Comparison of ENCODE assay signal across 26 cellular contexts in the genomic region with DNA sequence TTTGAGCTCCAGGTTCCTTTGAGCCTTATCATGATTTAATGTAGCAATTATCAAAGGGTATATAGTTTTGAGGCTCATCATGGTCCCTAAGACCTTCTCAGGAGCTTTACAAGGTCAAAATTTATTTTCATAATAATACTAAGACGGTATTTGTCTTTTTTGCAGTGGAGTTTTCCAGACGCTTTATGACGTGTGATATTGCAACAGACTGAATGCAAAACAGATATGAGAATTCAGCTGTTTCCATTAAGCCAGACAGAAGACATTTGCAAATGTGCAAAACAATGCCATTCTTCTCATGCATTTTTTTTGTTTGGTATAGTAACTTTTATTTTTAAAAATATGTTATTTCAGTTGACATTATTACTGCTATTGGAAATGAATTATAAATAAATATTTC. TPM values are rescaled to one million over a fixed set of nuclear protein-coding genes. Genes with fewer than 3 reads are reported as not detected.
DNase-seq lines count a peak whose midpoint lies in the region; ATAC-seq, FAIRE-seq and TF ChIP-seq lines count a peak whose summit lies in the region.
"Had no signal": no experiment of that assay in that cellular context is flagged by ENCODE, and none has a peak within 500 bp of the region (broad histone marks: within the 10 kb centered on the region; RNA-seq: fewer than 3 reads in every experiment).

No MANE protein-coding gene starts in this region.

- TF ChIP-seq EP300 in K562 (IDR thresholded peaks at IDR 0.05; ENCODE audit: low read length) = no peak

- in situ Hi-C loops in GM23248 (cut with MboI) = no loop called here
- in situ Hi-C loops in K562 (cut with MboI) = no loop called here

- H2AFZ ChIP-seq in GM23248 (no peak overlapping the region), K562 (ENCODE audit: low read depth, low read length) (no peak overlapping the region), smooth muscle cell (ENCODE audit: low read depth) (no peak overlapping the region)
- H2AFZ ChIP-seq: GM23338 had no signal

- BruUV-seq in K562 (replicated peaks; lab: Mats Ljungman, UMichigan) = no TSS peak

- H3K36me3 ChIP-seq in GM23248 (ENCODE audit: low read depth) (no peaks in the 10 kb centered on the region), K562 (ENCODE audit: control insufficient read depth, insufficient read depth, low read length) (no peaks in the 10 kb centered on the region), smooth muscle cell (ENCODE audit: low read depth) (no peaks in the 10 kb centered on the region)
- H3K36me3 ChIP-seq: BE2C; BLaER1 treated with 17β-estradiol and CSF1 and Interleukin-3, amounts not matched to agents 10 nM and 100 nM had no signal

- H3K9ac ChIP-seq in GM23248 (no peak overlapping the region), K562 (ENCODE audit: insufficient read depth in 1 of 2, low read depth in 2 of 2, low read length in 2 of 2) (no peak overlapping the region), smooth muscle cell (ENCODE audit: low read depth) (no peak overlapping the region)
- H3K9ac ChIP-seq: BLaER1 treated with 17β-estradiol and CSF1 and Interleukin-3, amounts not matched to agents 10 nM and 100 nM had no signal

- H3K4me1 ChIP-seq in GM23248 (ENCODE audit: insufficient read depth) (no peaks in the 10 kb centered on the region), K562 (replicated peaks in 1 of 2; ENCODE audit: control insufficient read depth in 2 of 2, insufficient read depth in 2 of 2, low read length in 2 of 2) (peaks cover 4 to 7% of the 10 kb centered on the region in 2 experiments; a peak in 3 of 5 replicates), smooth muscle cell (ENCODE audit: low read depth) (peaks cover 22% of the 10 kb centered on the region)
- H3K4me1 ChIP-seq: BE2C; BLaER1 treated with 17β-estradiol and CSF1 and Interleukin-3, amounts not matched to agents 10 nM and 100 nM had no signal

- no peak for TF ChIP-seq RAD21 in K562 (CRISPR knock-in tag; conservative IDR thresholded peaks at IDR 0.05 in 1 of 2, IDR thresholded peaks at IDR 0.05 in 1 of 2)

- H3K9me1 ChIP-seq in K562 (ENCODE audit: control insufficient read depth, insufficient read depth, low read length) = no peaks in the 10 kb centered on the region

- H3K9me3 ChIP-seq in GM23248 (ENCODE audit: low read depth) = no peaks in the 10 kb centered on the region
- H3K9me3 ChIP-seq in K562 (replicated peaks; ENCODE audit: control insufficient read depth, insufficient read depth, low read depth, low read length) = no peaks in the 10 kb centered on the region
- H3K9me3 ChIP-seq in smooth muscle cell (replicated peaks; ENCODE audit: low read depth) = no peaks in the 10 kb centered on the region
- H3K9me3 ChIP-seq: A549; BE2C; BLaER1 treated with 17β-estradiol and CSF1 and Interleukin-3, amounts not matched to agents 10 nM and 100 nM had no signal

- H3K27me3 ChIP-seq in GM23248 (replicated peaks; ENCODE audit: insufficient read depth) = no peaks in the 10 kb centered on the region
- H3K27me3 ChIP-seq in K562 (ENCODE audit: control insufficient read depth in 2 of 2, insufficient read depth in 2 of 2, low read length in 2 of 2) = no peaks in the 10 kb centered on the region
- H3K27me3 ChIP-seq in smooth muscle cell (ENCODE audit: low read depth) = no peaks in the 10 kb centered on the region
- H3K27me3 ChIP-seq: BE2C; BLaER1 treated with 17β-estradiol and CSF1 and Interleukin-3, amounts not matched to agents 10 nM and 100 nM had no signal

- 16% methylated on average over 3 of the region's 3 CpGs for whole genome bisulfite sequencing in GM23248 (ENCODE audit: low coverage in 1 of 2, low lambda C conversion rate in 2 of 2, missing lambda C conversion rate in 2 of 2), 2 experiments
- WGBS in K562 (ENCODE audit: insufficient coverage, low coverage, missing lambda C conversion rate) = 58% methylated on average over 3 of the region's 3 CpGs
- 37% methylated on average over 3 of the region's 3 CpGs for WGBS in smooth muscle cell (ENCODE audit: low lambda C conversion rate)

- H3F3A ChIP-seq in GM23248 (ENCODE audit: insufficient read depth) = no peaks in the 10 kb centered on the region
- no peaks in the 10 kb centered on the region for H3F3A ChIP-seq in smooth muscle cell (ENCODE audit: low read depth)

- no peak for TF ChIP-seq CTCF in K562 (IDR thresholded peaks at IDR 0.05 in 2 of 3, conservative IDR thresholded peaks at IDR 0.05 in 1 of 3; ENCODE audit: insufficient read depth in 2 of 3, low read depth in 1 of 3, low read length in 3 of 3)
- TF ChIP-seq CTCF in fibroblast of pulmonary artery (IDR thresholded peaks at IDR 0.05; ENCODE audit: low read length, missing control alignments) = no peak
- TF ChIP-seq CTCF in smooth muscle cell (IDR thresholded peaks at IDR 0.05; ENCODE audit: borderline replicate concordance, insufficient read depth, poor library complexity, severe bottlenecking) = no peak

- TF ChIP-seq POLR2A in K562 (conservative IDR thresholded peaks at IDR 0.05) = no peak

- intact Hi-C loops in K562 (cut with micrococcal nuclease) = no loop called here

- H3K4me2 ChIP-seq in GM23248 (ENCODE audit: unreplicated experiment) (no peak overlapping the region), K562 (ENCODE audit: insufficient read depth, low read length) (no peak overlapping the region), smooth muscle cell (no peak overlapping the region)
- H3K4me2 ChIP-seq: A549; BLaER1 treated with 17β-estradiol and CSF1 and Interleukin-3, amounts not matched to agents 10 nM and 100 nM; GM23338 had no signal

- H3K79me2 ChIP-seq in GM23248 (ENCODE audit: insufficient read depth) (no peaks in the 10 kb centered on the region), K562 (ENCODE audit: control insufficient read depth, insufficient read depth, low read length) (no peaks in the 10 kb centered on the region), smooth muscle cell (ENCODE audit: low read depth) (no peaks in the 10 kb centered on the region)

- no peak overlapping the region for H3K27ac ChIP-seq in GM23248
- H3K27ac ChIP-seq in K562 (ENCODE audit: extremely low read depth, low read depth, low read length) = no peak overlapping the region
- H3K27ac ChIP-seq in smooth muscle cell (ENCODE audit: low read depth) = peak overlapping the region; percentile 6
- H3K27ac ChIP-seq: A549; BLaER1 treated with 17β-estradiol and CSF1 and Interleukin-3, amounts not matched to agents 10 nM and 100 nM had no signal

- ATAC-seq in K562 = no peak
- ATAC-seq: A549, GM12878, GM23338, HCT116 had no signal

- CTCF ChIA-PET in K562 (lab: Yijun Ruan, JAX; ENCODE audit: low intra/inter-chr PET ratio) = no interaction called here

- FAIRE-seq in K562 (lab: Jason Lieb, UNC) = no peak
- FAIRE-seq: A549, GM12878, GM19239 had no signal

- POLR2A ChIA-PET in K562 (lab: Yijun Ruan, JAX) = interaction anchor here (0.9 kb wide), 1 partner anchor 35 kb away, joined by 3 read pairs; no protein-coding TSS in a partner anchor

- peak; percentile 7 for DNase-seq in GM23248
- DNase-seq in K562 (ENCODE audit: extremely low read depth in 1 of 4, low spot score in 3 of 4) = no peak
- peak; percentile 33 for DNase-seq in fibroblast of pulmonary artery (ENCODE audit: low read depth)
- DNase-seq in smooth muscle cell (lab: John Stamatoyannopoulos, UW; ENCODE audit: unreplicated experiment) = no peak
- DNase-seq in HPDE6-E6E7 (ENCODE audit: extremely low spot score) = no peak
- DNase-seq in COLO829 (ENCODE audit: low spot score) = no peak
- no peak for DNase-seq in ureter (ENCODE audit: low spot score)
- DNase-seq: 8988T; ACHN; AML-193; BE2C; Calu3; CD4-positive, alpha-beta T cell; CD8-positive, alpha-beta memory T cell; COR-L47; DMS153; DND-41; GDM1; H9 had no signal

- no peaks in the 10 kb centered on the region for H4K20me1 ChIP-seq in GM23248 (ENCODE audit: insufficient read depth)
- no peaks in the 10 kb centered on the region for H4K20me1 ChIP-seq in K562 (replicated peaks; ENCODE audit: control insufficient read depth, insufficient read depth, low read length)
- H4K20me1 ChIP-seq in smooth muscle cell (ENCODE audit: low read depth) = no peaks in the 10 kb centered on the region
- H4K20me1 ChIP-seq: BLaER1 treated with 17β-estradiol and CSF1 and Interleukin-3, amounts not matched to agents 10 nM and 100 nM had no signal

- H3K4me3 ChIP-seq in GM23248 = no peak overlapping the region
- no peak overlapping the region for H3K4me3 ChIP-seq in K562
- no peak overlapping the region for H3K4me3 ChIP-seq in fibroblast of pulmonary artery (replicated peaks; ENCODE audit: low read depth, low read length)
- no peak overlapping the region for H3K4me3 ChIP-seq in smooth muscle cell
- H3K4me3 ChIP-seq: A549; BLaER1 treated with 17β-estradiol and CSF1 and Interleukin-3, amounts not matched to agents 10 nM and 100 nM; GM12878; GM23338 had no signal

- no peaks in the 10 kb centered on the region for H3K9me2 ChIP-seq in GM23248 (ENCODE audit: insufficient read depth)

TF ChIP-seq in K562, 482 proteins besides CTCF, POLR2A, EP300 and RAD21 (continues in another document):
- TF ChIP-seq JUN (IDR thresholded peaks at IDR 0.05; ENCODE audit: borderline replicate concordance, low read depth, low read length) = no peak
- TF ChIP-seq JUN (CRISPR knock-in tag; IDR thresholded peaks at IDR 0.05; ENCODE audit: borderline replicate concordance) = no peak
- peak; percentile 29; the same call in 1 of the 2 replicates for TF ChIP-seq CEBPB (tag; IDR thresholded peaks at IDR 0.05)

RNA-seq across cellular contexts. Expression of a gene that starts 24.7 kb away (rescaled TPM):
- total RNA-seq in GM23248 (2014; rRNA removed; shearing (Covaris generic)) = 1.7 and 2.4 TPM in 2 replicates
- polyA plus RNA-seq in GM23248 (2016; fragmentation: Nextera tagmentation; extraction: Ambion mirVana) = 1.9 TPM in 2 replicates
- total RNA-seq in K562 (2011; cell fraction: chromatin; rRNA removed; ENCODE audit: low replicate concordance) = 10.5 and 14.3 TPM in 2 replicates
- 4.2 and 4.6 TPM in 2 replicates for total RNA-seq in K562 (2011; cell fraction: nucleolus; rRNA removed)
- 7.0 and 15.1 TPM in 2 replicates for total RNA-seq in K562 (2011; cell fraction: nucleoplasm; rRNA removed)
- 6.7 and 11.6 TPM in 2 replicates for total RNA-seq in K562 (2014; rRNA removed)
- total RNA-seq in K562 (2014; rRNA removed; fragmentation: Illumina TruSeq; extraction: Trizol) = 19.4 and 20.6 TPM in 2 replicates
- 17.4 and 18.6 TPM in 2 replicates for total RNA-seq in K562 (2015; rRNA removed; fragmentation: Illumina TruSeq; extraction: Trizol)
- total RNA-seq in K562 (2021) = 25.7 and 27.9 TPM in 2 replicates
- polyA plus RNA-seq in K562 (2011; rRNA removed) = 7.1 and 8.1 TPM in 2 replicates
- 4.9 and 5.0 TPM in 2 replicates for polyA plus RNA-seq in K562 (2011; cell fraction: cytosol; rRNA removed)
- polyA plus RNA-seq in K562 (2011; cell fraction: nucleus; rRNA removed) = 5.8 and 8.4 TPM in 2 replicates
- 5.2 and 13.5 TPM in 2 replicates for polyA plus RNA-seq in K562 (2012)
- 24.2 and 29.6 TPM in 2 replicates for polyA plus RNA-seq in K562 (2014; fragmentation: Illumina TruSeq; extraction: Trizol)
- polyA plus RNA-seq in K562 (2014; fragmentation: Nextera tagmentation; extraction: Ambion mirVana) = 1 to 10 TPM; 4.5 to 5.3 TPM
- polyA plus RNA-seq in K562 (2014; rRNA removed) = 9.5 and 9.7 TPM in 2 replicates
- 11.9 and 12.1 TPM in 2 replicates for polyA minus RNA-seq in K562 (2011; rRNA and poly(A)+ RNA removed)
- polyA minus RNA-seq in K562 (2011; cell fraction: cytosol; rRNA and poly(A)+ RNA removed) = 5.2 and 6.2 TPM in 2 replicates
- polyA minus RNA-seq in K562 (2011; cell fraction: nucleus; rRNA and poly(A)+ RNA removed) = 3.0 and 5.4 TPM in 2 replicates
- 5.0 and 5.1 TPM in 2 replicates for total RNA-seq in smooth muscle cell
- polyA plus RNA-seq in smooth muscle cell = 4.5 and 5.5 TPM in 2 replicates
- total RNA-seq in ureter = 22.1 TPM
- polyA plus RNA-seq: CD14-positive monocyte; CD8-positive, alpha-beta memory T cell had no signal

Comparison
In these comparisons a context has a peak if more than half of its experiments do, and no peak if none do; other contexts are left out.
1. DNase-seq: peak in GM23248 (single experiment) and fibroblast of pulmonary artery (single experiment); none in K562 (0 of 4), smooth muscle cell (single experiment), HPDE6-E6E7 (single experiment), COLO829 (single experiment) and ureter (single experiment).